ENCODE assay signal across 8 cellular contexts in genomic region chr2:100223502-100223901, GRCh38.
"Had no signal": no experiment of that assay in that cellular context is flagged by ENCODE, and none has a peak within 500 bp of the region (broad histone marks: within the 10 kb centered on the region; RNA-seq: fewer than 3 reads in every experiment).

No MANE protein-coding gene starts in this region.

- H3K9me3 Mint-ChIP-seq: IgD-negative memory B cell had no signal

- H3K4me3 ChIP-seq: GM23248 had no signal

- H3K27ac ChIP-seq: GM23248, HL-60 had no signal

- FAIRE-seq: HepG2 had no signal

- DNase-seq: GM23248, GOT3, H7, HCEC 1CT, KBM-7 had no signal

- H3K9ac ChIP-seq: GM23248 had no signal

- H3K27ac Mint-ChIP-seq: IgD-negative memory B cell had no signal

- H2AFZ ChIP-seq: GM23248 had no signal

- ATAC-seq: HepG2 had no signal
